14 cellular contexts compared by ENCODE assay signal in genomic region chr10:61166065-61166464, GRCh38.
"Had no signal": no experiment of that assay in that cellular context is flagged by ENCODE, and none has a peak within 500 bp of the region (broad histone marks: within the 10 kb centered on the region; RNA-seq: fewer than 3 reads in every experiment).

No MANE protein-coding gene starts in this region.

- DNase-seq: activated CD4-positive, alpha-beta T cell treated with anti-CD3 and anti-CD28 coated beads, Interleukin-2, amount 50 U/mL, for 48 hours; activated naive CD4-positive, alpha-beta T cell treated with Interleukin-2 at 50 U/mL for 16 hours; aorta; effector memory CD4-positive, alpha-beta T cell; foreskin melanocyte; kidney; mesenchymal stem cell; occipital lobe; stimulated activated CD4-positive, alpha-beta T cell treated with anti-CD3 and anti-CD28 coated beads, Interleukin-1b, Interleukin-23, amount 100 ng/mL, for 48 hours; stimulated activated naive CD8-positive, alpha-beta T cell treated with anti-CD3 and anti-CD28 coated beads, Interleukin-15, amount 100 ng/mL, for 72 hours; T1000 had no signal

- ATAC-seq: activated T-helper 17 cell treated with anti-CD3 and anti-CD28 coated beads, Interleukin-2, amount 50 U/mL, for 72 hours; natural killer cell treated with Interleukin-12 subunit alpha and Interleukin-12 subunit beta and Interleukin-15 and Interleukin-18, amount 100 ng/mL, for 72 hours; sciatic nerve; stimulated activated naive CD8-positive, alpha-beta T cell treated with anti-CD3 and anti-CD28 coated beads, Interleukin-15, amount 100 ng/mL, for 72 hours had no signal
